1 cellular context compared by ENCODE assay signal in the genomic region with DNA sequence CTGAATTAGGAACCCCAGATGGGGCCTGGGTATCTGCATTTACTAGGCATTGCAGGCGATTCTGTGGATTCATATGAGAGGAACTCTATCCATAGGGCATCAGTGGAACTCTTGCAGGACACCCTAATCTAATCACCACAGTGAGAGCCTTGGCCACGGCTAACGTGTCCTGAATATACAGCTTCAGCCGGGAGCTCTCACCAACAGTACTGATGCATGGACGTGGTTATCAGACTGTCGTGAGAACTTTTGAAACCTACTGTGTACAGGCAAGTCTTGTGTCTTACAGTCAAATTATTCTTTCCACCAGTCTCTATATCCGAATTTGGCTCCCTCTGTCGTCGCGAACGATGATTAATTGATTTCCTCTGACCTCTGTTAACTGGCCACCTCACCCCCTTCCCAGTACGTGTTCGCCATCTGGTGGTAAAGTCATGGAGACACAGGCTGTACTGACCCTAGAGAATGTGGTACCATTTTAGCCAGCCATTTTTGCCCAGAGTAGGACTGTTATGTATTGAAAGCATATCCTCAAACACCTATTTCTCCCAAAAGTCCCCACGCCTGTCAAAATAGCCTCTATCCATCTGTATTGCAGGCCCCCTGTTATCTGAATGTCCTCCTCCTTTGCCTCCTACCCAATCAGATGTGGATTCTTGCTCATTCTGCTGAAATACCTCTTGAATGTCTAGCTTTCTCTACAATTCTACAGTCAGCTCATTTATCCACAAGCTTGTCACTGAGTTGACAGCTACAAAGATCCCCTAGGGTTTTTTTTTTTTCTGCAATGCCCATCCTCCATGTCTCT.
TF ChIP-seq lines count a peak whose summit lies in the region.

No MANE protein-coding gene starts in this region.

TF ChIP-seq in HepG2, 621 proteins besides CTCF, POLR2A, EP300 and RAD21 (continued from another document):
- TF ChIP-seq, protein P1, sequence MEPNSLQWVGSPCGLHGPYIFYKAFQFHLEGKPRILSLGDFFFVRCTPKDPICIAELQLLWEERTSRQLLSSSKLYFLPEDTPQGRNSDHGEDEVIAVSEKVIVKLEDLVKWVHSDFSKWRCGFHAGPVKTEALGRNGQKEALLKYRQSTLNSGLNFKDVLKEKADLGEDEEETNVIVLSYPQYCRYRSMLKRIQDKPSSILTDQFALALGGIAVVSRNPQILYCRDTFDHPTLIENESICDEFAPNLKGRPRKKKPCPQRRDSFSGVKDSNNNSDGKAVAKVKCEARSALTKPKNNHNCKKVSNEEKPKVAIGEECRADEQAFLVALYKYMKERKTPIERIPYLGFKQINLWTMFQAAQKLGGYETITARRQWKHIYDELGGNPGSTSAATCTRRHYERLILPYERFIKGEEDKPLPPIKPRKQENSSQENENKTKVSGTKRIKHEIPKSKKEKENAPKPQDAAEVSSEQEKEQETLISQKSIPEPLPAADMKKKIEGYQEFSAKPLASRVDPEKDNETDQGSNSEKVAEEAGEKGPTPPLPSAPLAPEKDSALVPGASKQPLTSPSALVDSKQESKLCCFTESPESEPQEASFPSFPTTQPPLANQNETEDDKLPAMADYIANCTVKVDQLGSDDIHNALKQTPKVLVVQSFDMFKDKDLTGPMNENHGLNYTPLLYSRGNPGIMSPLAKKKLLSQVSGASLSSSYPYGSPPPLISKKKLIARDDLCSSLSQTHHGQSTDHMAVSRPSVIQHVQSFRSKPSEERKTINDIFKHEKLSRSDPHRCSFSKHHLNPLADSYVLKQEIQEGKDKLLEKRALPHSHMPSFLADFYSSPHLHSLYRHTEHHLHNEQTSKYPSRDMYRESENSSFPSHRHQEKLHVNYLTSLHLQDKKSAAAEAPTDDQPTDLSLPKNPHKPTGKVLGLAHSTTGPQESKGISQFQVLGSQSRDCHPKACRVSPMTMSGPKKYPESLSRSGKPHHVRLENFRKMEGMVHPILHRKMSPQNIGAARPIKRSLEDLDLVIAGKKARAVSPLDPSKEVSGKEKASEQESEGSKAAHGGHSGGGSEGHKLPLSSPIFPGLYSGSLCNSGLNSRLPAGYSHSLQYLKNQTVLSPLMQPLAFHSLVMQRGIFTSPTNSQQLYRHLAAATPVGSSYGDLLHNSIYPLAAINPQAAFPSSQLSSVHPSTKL (CRISPR knock-in tag; IDR thresholded peaks at IDR 0.05), result 0 out of 2 replicates have a peak, but pooled peaks have one; percentile 17
- TF ChIP-seq, protein P2, sequence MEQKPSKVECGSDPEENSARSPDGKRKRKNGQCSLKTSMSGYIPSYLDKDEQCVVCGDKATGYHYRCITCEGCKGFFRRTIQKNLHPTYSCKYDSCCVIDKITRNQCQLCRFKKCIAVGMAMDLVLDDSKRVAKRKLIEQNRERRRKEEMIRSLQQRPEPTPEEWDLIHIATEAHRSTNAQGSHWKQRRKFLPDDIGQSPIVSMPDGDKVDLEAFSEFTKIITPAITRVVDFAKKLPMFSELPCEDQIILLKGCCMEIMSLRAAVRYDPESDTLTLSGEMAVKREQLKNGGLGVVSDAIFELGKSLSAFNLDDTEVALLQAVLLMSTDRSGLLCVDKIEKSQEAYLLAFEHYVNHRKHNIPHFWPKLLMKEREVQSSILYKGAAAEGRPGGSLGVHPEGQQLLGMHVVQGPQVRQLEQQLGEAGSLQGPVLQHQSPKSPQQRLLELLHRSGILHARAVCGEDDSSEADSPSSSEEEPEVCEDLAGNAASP (CRISPR knock-in tag; IDR thresholded peaks at IDR 0.05; ENCODE audit: borderline replicate concordance), result peak; percentile 69; the same call in 1 of the 2 replicates
- peak; percentile 34 to 66; a peak in 3 of 4 replicates for TF ChIP-seq NR2F1 (CRISPR knock-in tag; IDR thresholded peaks at IDR 0.05)
- TF ChIP-seq GATAD2A (CRISPR knock-in tag; IDR thresholded peaks at IDR 0.05), result peak; percentile 41; the same call in 1 of the 2 replicates
- peak; percentile 48; the same call in 1 of the 2 replicates for TF ChIP-seq ZNF501 (CRISPR knock-in tag; IDR thresholded peaks at IDR 0.05)
- 0 out of 2 replicates have a peak, but pooled peaks have one; percentile 59 for TF ChIP-seq MIER3 (CRISPR knock-in tag; IDR thresholded peaks at IDR 0.05; ENCODE audit: borderline replicate concordance)
